ENCODE assay signal across 23 cellular contexts in the genomic region with DNA sequence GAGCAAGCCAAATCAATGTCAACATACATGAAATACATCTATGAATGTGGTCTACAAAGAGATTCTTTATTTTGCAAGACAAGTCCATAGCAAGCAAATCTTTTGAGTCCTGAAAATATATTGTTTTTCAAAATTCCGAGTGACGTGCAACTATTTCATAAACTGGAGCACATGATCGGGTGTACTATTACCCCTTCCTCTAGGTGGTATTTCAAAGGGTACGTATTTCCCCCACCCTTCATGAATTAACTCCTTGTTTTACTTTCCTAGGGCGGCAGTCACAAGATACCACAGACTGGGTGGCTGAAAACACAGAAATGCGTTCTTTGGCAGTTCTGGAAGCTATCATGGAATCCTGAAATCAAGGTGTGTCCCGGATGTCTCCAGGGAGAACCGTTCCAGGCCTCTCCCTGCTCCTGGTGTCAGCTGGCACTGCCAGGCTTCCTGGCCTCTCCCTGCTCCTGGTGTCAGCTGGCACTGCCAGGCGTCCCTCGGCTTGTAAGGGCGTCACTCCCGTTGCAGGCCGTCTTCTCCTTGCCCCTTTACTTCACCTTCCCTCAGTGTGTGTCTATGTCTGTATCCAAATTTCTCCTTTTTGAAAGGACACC. TPM values are rescaled to one million over a fixed set of nuclear protein-coding genes. Genes with fewer than 3 reads are reported as not detected.
DNase-seq lines count a peak whose midpoint lies in the region; ATAC-seq, FAIRE-seq and TF ChIP-seq lines count a peak whose summit lies in the region.
"Had no signal": no experiment of that assay in that cellular context is flagged by ENCODE, and none has a peak within 500 bp of the region (broad histone marks: within the 10 kb centered on the region; RNA-seq: fewer than 3 reads in every experiment).

No MANE protein-coding gene starts in this region.

- no peak overlapping the region for H3K27ac ChIP-seq in HUES64 (ENCODE audit: low read depth, low read length)
- H3K27ac ChIP-seq in colonic mucosa: no peak overlapping the region
- peak overlapping the region; percentile 52 to 88 for H3K27ac ChIP-seq in small intestine (ENCODE audit: low read depth in 1 of 2, low read length in 1 of 2)
- H3K27ac ChIP-seq: PC-9, tibial artery had no signal

- peak; percentile 56 for ATAC-seq in left colon
- ATAC-seq: left cardiac atrium; stimulated activated effector memory CD8-positive, alpha-beta T cell treated with anti-CD3 and anti-CD28 coated beads, Interleukin-12 subunit alpha, Interleukin-12 subunit beta, amount 100 ng/mL, for 72 hours had no signal

- H3K9me3 ChIP-seq in HUES64 (ENCODE audit: insufficient read depth, low read depth, low read length): no peaks in the 10 kb centered on the region
- no peaks in the 10 kb centered on the region for H3K9me3 ChIP-seq in colonic mucosa
- H3K9me3 ChIP-seq in small intestine (ENCODE audit: control insufficient read depth, low read depth): no peaks in the 10 kb centered on the region
- H3K9me3 ChIP-seq: SK-N-SH, tibial artery had no signal

- peak; percentile 67 for DNase-seq in colonic mucosa
- DNase-seq in left colon: peak; percentile 62 to 80
- DNase-seq in small intestine: peak; percentile 87
- DNase-seq in LoVo (ENCODE audit: low spot score): no peak
- no peak for DNase-seq in NCI-H446 (lab: John Stamatoyannopoulos, UW)
- DNase-seq in stimulated activated CD4-positive, alpha-beta T cell treated with anti-CD3 and anti-CD28 coated beads, Interleukin-1b, Interleukin-23, amount 100 ng/mL, for 48 hours: no peak
- DNase-seq in activated T-cell treated with anti-CD3 and anti-CD28 coated beads for 4 hours: no peak
- DNase-seq: activated CD4-positive, CD25-positive, alpha-beta regulatory T cell treated with anti-CD3 and anti-CD28 coated beads, Interleukin-2, amount 50 U/mL, for 72 hours; activated CD8-positive, alpha-beta memory T cell treated with anti-CD3 and anti-CD28 coated beads for 24 hours; activated naive CD8-positive, alpha-beta T cell treated with anti-CD3 and anti-CD28 coated beads for 36 hours; CD8-positive, alpha-beta memory T cell; hypothalamus; left cardiac atrium; midbrain; NCI-H1436 treated with DMSO at 0.1 percent for 48 hours; NCI-H2171 treated with DMSO at 0.1 percent for 48 hours; NCI-H748 treated with DMSO at 0.1 percent for 48 hours; nucleus accumbens; PC-9; SK-N-SH had no signal

- no peak for TF ChIP-seq CTCF in colonic mucosa (IDR thresholded peaks at IDR 0.05)

- 63% methylated on average over 13 of the region's 13 CpGs for WGBS in HUES64
- 26 to 55% (median 30%) methylated on average over 13 of the region's 13 CpGs for WGBS in small intestine, 3 donors

- H3K36me3 ChIP-seq in HUES64 (ENCODE audit: insufficient read depth, low read length): no peaks in the 10 kb centered on the region
- no peaks in the 10 kb centered on the region for H3K36me3 ChIP-seq in colonic mucosa
- H3K36me3 ChIP-seq in small intestine (ENCODE audit: control insufficient read depth in 2 of 2, insufficient read depth in 2 of 2, low read length in 2 of 2): no peaks in the 10 kb centered on the region
- H3K36me3 ChIP-seq: tibial artery had no signal

- no peak for FAIRE-seq in small intestine (lab: Jason Lieb, UNC)

- H3K4me1 ChIP-seq in HUES64 (ENCODE audit: insufficient read depth, low read length) (peaks cover 20% of the 10 kb centered on the region), colonic mucosa (no peaks in the 10 kb centered on the region), small intestine (ENCODE audit: control insufficient read depth in 2 of 2, insufficient read depth in 1 of 2, low read depth in 1 of 2, low read length in 1 of 2) (peaks cover 0 to 14% of the 10 kb centered on the region in 2 donors)

- H3K9ac ChIP-seq in HUES64 (ENCODE audit: low read depth, low read length) (no peak overlapping the region), colonic mucosa (ENCODE audit: low read depth in 2 of 2, low read length in 2 of 2) (peak overlapping the region in 1 of 2 donors; percentile 55)
- H3K9ac ChIP-seq: SK-N-SH had no signal

- intact Hi-C loops in colonic mucosa (cut with DNase I): no loop called here
- intact Hi-C loops in left colon (cut with DNase I, micrococcal nuclease): no loop called here

- peaks cover 8% of the 10 kb centered on the region; the same call in 1 of the 2 replicates for H3K27me3 ChIP-seq in HUES64 (ENCODE audit: insufficient read depth, low read length)
- no peaks in the 10 kb centered on the region for H3K27me3 ChIP-seq in colonic mucosa
- peaks cover 0 to 2% of the 10 kb centered on the region in 2 donors for H3K27me3 ChIP-seq in small intestine (ENCODE audit: control insufficient read depth in 2 of 2, insufficient read depth in 2 of 2, low read length in 2 of 2)

- H3K4me3 ChIP-seq in HUES64 (ENCODE audit: low read length): peak overlapping the region; percentile 50
- no peak overlapping the region for H3K4me3 ChIP-seq in colonic mucosa
- H3K4me3 ChIP-seq in small intestine (ENCODE audit: low read depth in 1 of 2, low read length in 2 of 2): no peak overlapping the region
- H3K4me3 ChIP-seq: PC-9, tibial artery had no signal

RNA-seq across cellular contexts. Expression of gene RIPK4, which starts 55.3 kb away (rescaled TPM):
- 2.0 TPM for polyA plus RNA-seq in HUES64 (2013, experiment 1 of 2)
- 2.0 TPM for polyA plus RNA-seq in HUES64 (2013, experiment 2 of 2)
- total RNA-seq in colonic mucosa: 10 to 100 TPM; 10.1 to 10.5 TPM
- 10 to 100 TPM; 11.0 to 16.0 TPM for total RNA-seq in left colon
- polyA plus RNA-seq in small intestine: 10 to 100 TPM in 2 of 3 donors, 1 to 10 TPM in 1; 9.7 to 20.8 (median 20.1) TPM
- polyA plus RNA-seq: CD8-positive, alpha-beta memory T cell had no signal

Comparison
In these comparisons a context has a peak if more than half of its experiments do, and no peak if none do; other contexts are left out.
1. H3K27ac ChIP-seq: peak in small intestine (2 of 2); none in HUES64 (single experiment) and colonic mucosa (single experiment).
2. DNase-seq: peak in colonic mucosa (single experiment), left colon (2 of 2) and small intestine (single experiment); none in LoVo (single experiment), NCI-H446 (0 of 2), stimulated activated CD4-positive, alpha-beta T cell treated with anti-CD3 and anti-CD28 coated beads, Interleukin-1b, Interleukin-23, amount 100 ng/mL, for 48 hours (single experiment) and activated T-cell treated with anti-CD3 and anti-CD28 coated beads for 4 hours (single experiment).